Comparison of ENCODE assay signal across 31 cellular contexts in genomic region chr6:170407200-170407599, GRCh38.
"Had no signal": no experiment of that assay in that cellular context is flagged by ENCODE, and none has a peak within 500 bp of the region (broad histone marks: within the 10 kb centered on the region; RNA-seq: fewer than 3 reads in every experiment).

No MANE protein-coding gene starts in this region.

- DNase-seq: activated CD4-positive, alpha-beta T cell treated with anti-CD3 and anti-CD28 coated beads, Interleukin-2, amount 50 U/mL, for 1 hour; activated CD8-positive, alpha-beta T cell treated with anti-CD3 and anti-CD28 coated beads for 36 hours; activated naive CD4-positive, alpha-beta T cell; activated T-cell treated with anti-CD3 and anti-CD28 coated beads, Interleukin-2, amount 50 U/mL, for 4 hours; cerebellar nuclear complex; dorsolateral prefrontal cortex; effector memory CD8-positive, alpha-beta T cell; foreskin fibroblast; head of caudate nucleus; hypothalamus; immature natural killer cell; kidney glomerular epithelial cell; lower lobe of right lung; mesendoderm; natural killer cell; retina; sigmoid colon; stimulated activated CD4-positive, alpha-beta T cell treated with anti-CD3 and anti-CD28 coated beads, Interleukin-4, amount 100 ng/mL, for 24 hours; trophoblast cell; uterus had no signal

- H3K4me1 Mint-ChIP-seq: stimulated activated effector memory CD8-positive, alpha-beta T cell treated with anti-CD3 and anti-CD28 coated beads, Interleukin-12 subunit alpha, Interleukin-12 subunit beta, amount 100 ng/mL, for 72 hours had no signal

- ATAC-seq: activated CD8-positive, alpha-beta T cell treated with anti-CD3 and anti-CD28 coated beads for 36 hours; activated naive CD4-positive, alpha-beta T cell treated with anti-CD3 and anti-CD28 coated beads, Interleukin-2, amount 50 U/mL, for 72 hours; activated T-cell treated with anti-CD3 and anti-CD28 coated beads, Interleukin-2, amount 50 U/mL, for 4 hours; effector memory CD8-positive, alpha-beta T cell; esophagus mucosa; lower lobe of right lung; natural killer cell; stimulated activated effector memory CD8-positive, alpha-beta T cell treated with anti-CD3 and anti-CD28 coated beads, Interleukin-12 subunit alpha, Interleukin-12 subunit beta, amount 100 ng/mL, for 72 hours had no signal

- H3K9me3 Mint-ChIP-seq: activated T-helper 2 cell treated with anti-CD3 and anti-CD28 coated beads, Interferon-gamma antibody, Interleukin-2, Interleukin-4, amounts not matched to agents 10 μg/mL and 5 μg/mL and 100 μg/mL, durations not matched to agents 14 hours and 24 hours and 36 hours had no signal

- H3K36me3 ChIP-seq: uterus had no signal

- H3K27ac ChIP-seq: coronary artery, dorsolateral prefrontal cortex, lower lobe of right lung, sigmoid colon, thoracic aorta, uterus had no signal

- H3K4me1 ChIP-seq: lower lobe of right lung, sigmoid colon, uterus had no signal

- H3K27me3 ChIP-seq: dorsolateral prefrontal cortex, uterus had no signal

- H3K4me3 Mint-ChIP-seq: activated CD8-positive, alpha-beta T cell treated with anti-CD3 and anti-CD28 coated beads for 36 hours; activated T-cell treated with anti-CD3 and anti-CD28 coated beads, Interleukin-2, amount 50 U/mL, for 4 hours; effector memory CD8-positive, alpha-beta T cell; stimulated activated effector memory CD8-positive, alpha-beta T cell treated with anti-CD3 and anti-CD28 coated beads, Interleukin-12 subunit alpha, Interleukin-12 subunit beta, amount 100 ng/mL, for 72 hours; stimulated activated naive CD8-positive, alpha-beta T cell treated with anti-CD3 and anti-CD28 coated beads, Interleukin-15, Interleukin-2, amounts not matched to agents 100 ng/mL and 50 ng/mL, for 24 hours had no signal

- FAIRE-seq: bronchial epithelial cell, endothelial cell of umbilical vein, small intestine had no signal

- H3K27me3 Mint-ChIP-seq: activated CD8-positive, alpha-beta T cell treated with anti-CD3 and anti-CD28 coated beads for 36 hours; effector memory CD8-positive, alpha-beta T cell; progenitor cell of endocrine pancreas; stimulated activated naive CD8-positive, alpha-beta T cell treated with anti-CD3 and anti-CD28 coated beads, Interleukin-15, Interleukin-2, amounts not matched to agents 100 ng/mL and 50 ng/mL, for 24 hours had no signal

- H3K4me3 ChIP-seq: coronary artery, dorsolateral prefrontal cortex, lower lobe of right lung, sigmoid colon, thoracic aorta, uterus had no signal

- H3K27ac Mint-ChIP-seq: activated CD8-positive, alpha-beta T cell treated with anti-CD3 and anti-CD28 coated beads for 36 hours; activated T-helper 2 cell treated with anti-CD3 and anti-CD28 coated beads, Interferon-gamma antibody, Interleukin-2, Interleukin-4, amounts not matched to agents 10 μg/mL and 5 μg/mL and 100 μg/mL, durations not matched to agents 14 hours and 24 hours and 36 hours; effector memory CD8-positive, alpha-beta T cell; progenitor cell of endocrine pancreas had no signal

- H3K9me3 ChIP-seq: lower lobe of right lung, sigmoid colon, uterus had no signal
